Comparison of ENCODE assay signal across 25 cellular contexts in the genomic region with DNA sequence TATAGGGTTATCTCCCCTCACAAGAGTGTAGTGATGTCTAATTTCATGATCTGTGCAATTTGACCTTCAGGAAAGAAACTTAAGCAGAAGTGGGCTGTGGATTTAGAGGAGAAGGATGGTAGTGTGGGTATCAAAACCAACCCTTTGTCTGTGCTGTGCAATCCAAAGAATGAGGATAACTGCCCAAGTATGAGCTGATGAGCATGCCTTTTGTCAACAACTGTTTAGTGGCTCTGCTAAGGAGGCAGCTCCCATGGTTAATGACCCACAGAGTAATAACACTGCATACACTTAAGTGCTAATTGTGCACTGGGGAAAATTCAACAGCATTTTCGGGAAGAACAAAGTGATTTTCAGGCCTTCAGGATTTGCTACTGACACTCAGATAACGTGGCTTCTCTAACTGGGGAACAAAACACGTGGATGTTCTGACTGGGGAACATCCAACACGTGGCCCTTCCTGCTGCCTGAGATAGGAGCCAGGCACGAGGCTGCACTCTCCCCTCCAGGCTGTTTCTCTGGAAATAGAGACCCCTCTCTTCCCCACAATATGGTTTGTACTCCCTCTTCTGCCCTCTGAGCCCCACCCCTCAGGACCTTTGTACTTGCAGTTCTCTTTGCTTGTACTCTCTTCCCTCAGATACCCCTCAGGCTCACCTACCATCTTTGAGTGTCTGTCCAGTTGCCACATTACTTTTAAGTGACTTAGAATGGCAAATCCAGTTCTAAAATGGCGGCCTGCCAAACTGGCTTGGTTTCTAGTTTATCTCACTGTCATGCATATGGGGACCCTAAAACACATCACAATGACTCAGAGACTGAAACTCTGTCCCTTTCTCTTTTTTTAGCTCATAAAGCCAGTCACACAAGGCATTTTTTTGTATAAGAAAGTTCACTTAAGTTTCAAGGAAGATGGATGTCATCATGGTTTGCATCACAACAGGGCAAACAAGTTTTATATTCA.
"Had no signal": no experiment of that assay in that cellular context is flagged by ENCODE, and none has a peak within 500 bp of the region (broad histone marks: within the 10 kb centered on the region; RNA-seq: fewer than 3 reads in every experiment).

No MANE protein-coding gene starts in this region.

- H2AFZ ChIP-seq: hepatocyte had no signal

- H3K9me3 Mint-ChIP-seq: nephron progenitor cell had no signal

- H3K79me2 ChIP-seq: hepatocyte had no signal

- ATAC-seq: activated T-cell treated with anti-CD3 and anti-CD28 coated beads, Interleukin-2, amount 50 U/mL, for 72 hours; gastroesophageal sphincter; left ventricle myocardium superior had no signal

- H3K4me1 ChIP-seq: colonic mucosa had no signal

- H3K4me1 Mint-ChIP-seq: nephron progenitor cell had no signal

- H3K27ac Mint-ChIP-seq: activated naive CD8-positive, alpha-beta T cell; activated T-cell treated with anti-CD3 and anti-CD28 coated beads, Interleukin-2, amount 50 U/mL, for 72 hours; nephron progenitor cell; progenitor cell of endocrine pancreas had no signal

- H3K36me3 ChIP-seq: cardiac muscle cell, colonic mucosa, gastroesophageal sphincter, ovary, sigmoid colon, tibial nerve had no signal

- H3K4me3 ChIP-seq: cardiac muscle cell, colonic mucosa, gastroesophageal sphincter, hepatocyte, ovary, sigmoid colon, smooth muscle cell, tibial nerve had no signal

- H3K27ac ChIP-seq: cardiac muscle cell, colonic mucosa, gastroesophageal sphincter, hepatocyte, ovary, sigmoid colon, tibial nerve had no signal

- H3K36me3 Mint-ChIP-seq: activated naive CD8-positive, alpha-beta T cell had no signal

- H3K9me3 ChIP-seq: colonic mucosa, gastroesophageal sphincter, ovary, sigmoid colon, tibial nerve had no signal

- DNase-seq: activated CD4-positive, alpha-beta T cell treated with anti-CD3 and anti-CD28 coated beads, Interleukin-2, amount 50 U/mL, for 1 hour; activated CD4-positive, CD25-positive, alpha-beta regulatory T cell treated with anti-CD3 and anti-CD28 coated beads, Interleukin-2, amount 50 U/mL, for 72 hours; activated naive CD4-positive, alpha-beta T cell treated with Interleukin-2 at 50 U/mL for 16 hours; activated T-cell treated with anti-CD3 and anti-CD28 coated beads for 4 hours; activated T-cell treated with anti-CD3 and anti-CD28 coated beads, Interleukin-2, amount 50 U/mL, for 72 hours; cerebellar nuclear complex; colonic mucosa; effector CD8-positive, alpha-beta T cell; islet precursor cell; left ventricle myocardium superior; naive B cell; nephron progenitor cell; ovary; retina; sigmoid colon; stimulated activated CD4-positive, alpha-beta T cell treated with anti-CD3 and anti-CD28 coated beads, Interleukin-2, amount 100 ng/mL, for 24 hours; stimulated activated naive CD4-positive, alpha-beta T cell treated with Interleukin-2 at 50 U/mL for 16 hours; T-helper 2 cell had no signal

- H3K4me2 ChIP-seq: hepatocyte, smooth muscle cell had no signal

- H3K4me3 Mint-ChIP-seq: activated naive CD8-positive, alpha-beta T cell; activated T-cell treated with anti-CD3 and anti-CD28 coated beads, Interleukin-2, amount 50 U/mL, for 72 hours; naive B cell; nephron progenitor cell had no signal

- H3K27me3 ChIP-seq: cardiac muscle cell, colonic mucosa, gastroesophageal sphincter, hepatocyte, sigmoid colon, tibial nerve had no signal
